Comparison of ENCODE assay signal across 19 cellular contexts in the genomic region with DNA sequence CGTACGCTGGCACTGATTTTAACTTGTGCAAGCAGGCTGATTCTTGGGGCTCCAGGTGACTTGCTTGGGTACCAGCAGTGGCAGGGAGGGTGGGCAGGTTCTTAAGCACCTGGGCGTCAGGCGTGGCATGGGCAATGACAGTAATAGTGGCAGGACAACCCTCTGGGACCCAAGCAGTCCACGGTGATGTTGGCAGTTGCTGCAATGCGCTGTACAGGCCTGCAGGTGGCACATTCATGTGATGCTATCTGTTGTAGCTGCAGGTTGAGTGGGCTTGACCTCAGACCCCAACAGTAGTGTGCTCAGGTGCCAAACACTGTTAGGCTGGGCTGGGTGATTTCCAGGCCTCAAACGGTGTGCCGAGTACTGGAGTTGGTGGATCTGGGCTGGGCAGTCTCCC. TPM values are rescaled to one million over a fixed set of nuclear protein-coding genes. Genes with fewer than 3 reads are reported as not detected.
DNase-seq lines count a peak whose midpoint lies in the region; ATAC-seq and TF ChIP-seq lines count a peak whose summit lies in the region.
"Had no signal": no experiment of that assay in that cellular context is flagged by ENCODE, and none has a peak within 500 bp of the region (broad histone marks: within the 10 kb centered on the region; RNA-seq: fewer than 3 reads in every experiment).

No MANE protein-coding gene starts in this region.

- H3K27me3 ChIP-seq in BE2C (no peaks in the 10 kb centered on the region), H9 (ENCODE audit: insufficient read depth, low read length) (no peaks in the 10 kb centered on the region), iPS DF 6.9 (ENCODE audit: control insufficient read depth, insufficient read depth, low read length) (no peaks in the 10 kb centered on the region), colonic mucosa (no peaks in the 10 kb centered on the region)
- H3K27me3 ChIP-seq: adrenal gland, MG63, Peyer's patch, thyroid gland had no signal

- no peak for TF ChIP-seq POLR2A in lower leg skin (IDR thresholded peaks at IDR 0.05)

- no peaks in the 10 kb centered on the region for H3K4me1 ChIP-seq in BE2C
- H3K4me1 ChIP-seq in H9 (ENCODE audit: insufficient read depth, low read length), result no peaks in the 10 kb centered on the region
- H3K4me1 ChIP-seq in iPS DF 6.9 (ENCODE audit: control insufficient read depth, insufficient read depth, low read length), result no peaks in the 10 kb centered on the region
- H3K4me1 ChIP-seq in colonic mucosa, result no peaks in the 10 kb centered on the region
- H3K4me1 ChIP-seq: adrenal gland, Peyer's patch, prostate gland, thyroid gland had no signal

- H2BK5ac ChIP-seq in H9 (ENCODE audit: insufficient read length, low read length), result no peak overlapping the region

- peak; percentile 33; the same call in 1 of the 3 replicates for ATAC-seq in SK-N-SH treated with all-trans-retinoic acid at 6 μM for 48 hours

- H3K27ac Mint-ChIP-seq in H9, result no peak overlapping the region
- H3K27ac Mint-ChIP-seq in activated naive CD4-positive, alpha-beta T cell treated with anti-CD3 and anti-CD28 coated beads, Interleukin-2, amount 10 ng/mL, durations not matched to agents 7 days and 5 days, result no peak overlapping the region
- H3K27ac Mint-ChIP-seq: activated CD4-positive, alpha-beta T cell treated with anti-CD3 and anti-CD28 coated beads, Interleukin-2, amount 10 ng/mL, durations not matched to agents 24 days and 14 days; dendritic cell treated with granulocyte-macrophage colony-stimulating factor and Interleukin-4, amounts not matched to agents 40 ng/mL and 50 ng/mL, for 4 days; T-helper 2 cell treated with Interferon-gamma antibody and Interleukin-4, amounts not matched to agents 5 μg/mL and 100 μg/mL, for 36 hours had no signal

- no peaks in the 10 kb centered on the region; the same call in none of the 2 replicates for H3K27me3 Mint-ChIP-seq in H9 (ENCODE audit: low read depth)
- no peaks in the 10 kb centered on the region for H3K27me3 Mint-ChIP-seq in activated naive CD4-positive, alpha-beta T cell treated with anti-CD3 and anti-CD28 coated beads, Interleukin-2, amount 10 ng/mL, durations not matched to agents 7 days and 5 days
- H3K27me3 Mint-ChIP-seq: activated CD4-positive, alpha-beta T cell treated with anti-CD3 and anti-CD28 coated beads, Interleukin-2, amount 10 ng/mL, durations not matched to agents 24 days and 14 days; dendritic cell treated with granulocyte-macrophage colony-stimulating factor and Interleukin-4, amounts not matched to agents 40 ng/mL and 50 ng/mL, for 4 days had no signal

- H3K4ac ChIP-seq in H9 (ENCODE audit: low read depth, low read length), result no peak overlapping the region

- H3K9me3 Mint-ChIP-seq in H9, result peaks cover 17 to 57% of the 10 kb centered on the region in 2 experiments
- peaks cover 18% of the 10 kb centered on the region for H3K9me3 Mint-ChIP-seq in activated naive CD4-positive, alpha-beta T cell treated with anti-CD3 and anti-CD28 coated beads, Interleukin-2, amount 10 ng/mL, durations not matched to agents 7 days and 5 days

- no peaks in the 10 kb centered on the region for H4K20me1 ChIP-seq in H9 (ENCODE audit: control insufficient read depth, insufficient read depth, insufficient read length)

- no peak overlapping the region for H2AFZ ChIP-seq in H9 (ENCODE audit: low read length)

- intact Hi-C loops in lower leg skin (cut with DNase I; ENCODE audit: low total_unique reads) (no loop called here), colonic mucosa (cut with DNase I) (no loop called here)

- H2BK120ac ChIP-seq in H9 (ENCODE audit: low read depth, low read length, poor library complexity, severe bottlenecking), result no peak overlapping the region

- H3K4me3 ChIP-seq in BE2C (ENCODE audit: low read depth, low read length), result no peak overlapping the region
- H3K4me3 ChIP-seq in iPS DF 6.9 (ENCODE audit: low read length), result no peak overlapping the region
- H3K4me3 ChIP-seq in lower leg skin (ENCODE audit: low read depth, poor library complexity, severe bottlenecking), result no peak overlapping the region
- H3K4me3 ChIP-seq in colonic mucosa, result no peak overlapping the region
- H3K4me3 ChIP-seq: adrenal gland, MG63, Peyer's patch, prostate gland, thyroid gland had no signal

- H3K18ac ChIP-seq in H9 (ENCODE audit: insufficient read length, low read depth, low read length), result no peak overlapping the region

- no peak overlapping the region for H3K4me3 Mint-ChIP-seq in H9
- no peak overlapping the region for H3K4me3 Mint-ChIP-seq in activated naive CD4-positive, alpha-beta T cell treated with anti-CD3 and anti-CD28 coated beads, Interleukin-2, amount 10 ng/mL, durations not matched to agents 7 days and 5 days
- H3K4me3 Mint-ChIP-seq: activated CD4-positive, alpha-beta T cell treated with anti-CD3 and anti-CD28 coated beads, Interleukin-2, amount 10 ng/mL, durations not matched to agents 24 days and 14 days; dendritic cell treated with granulocyte-macrophage colony-stimulating factor and Interleukin-4, amounts not matched to agents 40 ng/mL and 50 ng/mL, for 4 days; T-helper 2 cell treated with Interferon-gamma antibody and Interleukin-4, amounts not matched to agents 5 μg/mL and 100 μg/mL, for 36 hours had no signal

- no peak overlapping the region for H3K14ac ChIP-seq in H9 (ENCODE audit: insufficient read depth, low read length)

- no peak overlapping the region for H4K5ac ChIP-seq in H9 (ENCODE audit: insufficient read length, low read depth, low read length)

- H3K27ac ChIP-seq in H9 (ENCODE audit: insufficient read length, low read depth, low read length), result no peak overlapping the region
- no peak overlapping the region for H3K27ac ChIP-seq in iPS DF 6.9 (ENCODE audit: low read length)
- no peak overlapping the region for H3K27ac ChIP-seq in colonic mucosa
- H3K27ac ChIP-seq: adrenal gland, Peyer's patch, prostate gland, thyroid gland had no signal

- no peaks in the 10 kb centered on the region for H3K4me1 Mint-ChIP-seq in H9
- H3K4me1 Mint-ChIP-seq in activated naive CD4-positive, alpha-beta T cell treated with anti-CD3 and anti-CD28 coated beads, Interleukin-2, amount 10 ng/mL, durations not matched to agents 7 days and 5 days, result no peaks in the 10 kb centered on the region
- H3K4me1 Mint-ChIP-seq: activated CD4-positive, alpha-beta T cell treated with anti-CD3 and anti-CD28 coated beads, Interleukin-2, amount 10 ng/mL, durations not matched to agents 24 days and 14 days had no signal

- H3K23me2 ChIP-seq in H9 (ENCODE audit: insufficient read length, low read depth, low read length, poor library complexity, severe bottlenecking), result no peaks in the 10 kb centered on the region

- CTCF ChIA-PET in activated naive CD4-positive, alpha-beta T cell treated with anti-CD3 and anti-CD28 coated beads, Interleukin-2, amount 10 ng/mL, durations not matched to agents 7 days and 5 days (lab: Charles Lee), result no interaction called here

- no peaks in the 10 kb centered on the region for H3K9me3 ChIP-seq in BE2C
- H3K9me3 ChIP-seq in H9 (ENCODE audit: control insufficient read depth, low read depth, low read length), result no peaks in the 10 kb centered on the region
- H3K9me3 ChIP-seq in iPS DF 6.9 (ENCODE audit: control insufficient read depth, insufficient read depth, low read length), result no peaks in the 10 kb centered on the region
- H3K9me3 ChIP-seq in colonic mucosa, result no peaks in the 10 kb centered on the region
- H3K9me3 ChIP-seq: MG63, prostate gland, thyroid gland had no signal

- no peak overlapping the region for H3T11ph ChIP-seq in H9 (ENCODE audit: low read length)

- TF ChIP-seq CTCF in BE2C (IDR thresholded peaks at IDR 0.05; ENCODE audit: low read depth, low read length), result peak; percentile 22; the same call in 1 of the 2 replicates
- no peak; the same call in 2 of the 3 replicates for TF ChIP-seq CTCF in H9 (conservative IDR thresholded peaks at IDR 0.05)
- no peak for TF ChIP-seq CTCF in lower leg skin (IDR thresholded peaks at IDR 0.05)
- no peak for TF ChIP-seq CTCF in colonic mucosa (IDR thresholded peaks at IDR 0.05)

- H4K8ac ChIP-seq in H9 (replicated peaks; ENCODE audit: insufficient read length, low read depth, low read length), result no peak overlapping the region

- no peaks in the 10 kb centered on the region for H3K79me2 ChIP-seq in H9 (ENCODE audit: insufficient read depth, low read length)

- no peaks in the 10 kb centered on the region for H3K79me1 ChIP-seq in H9 (ENCODE audit: insufficient read depth, low read depth, low read length, poor library complexity, severe bottlenecking)

- no peak overlapping the region for H3K56ac ChIP-seq in H9 (ENCODE audit: insufficient read length, low read depth, low read length)

- H2BK20ac ChIP-seq in H9 (ENCODE audit: low read depth, low read length, poor library complexity, severe bottlenecking), result no peak overlapping the region

- H3K36me3 Mint-ChIP-seq in H9 (ENCODE audit: insufficient read depth in 1 of 3, low read depth in 3 of 3), result peaks cover 0 to 22% (median 0%) of the 10 kb centered on the region in 3 experiments; a peak in 3 of 7 replicates
- no peaks in the 10 kb centered on the region for H3K36me3 Mint-ChIP-seq in activated naive CD4-positive, alpha-beta T cell treated with anti-CD3 and anti-CD28 coated beads, Interleukin-2, amount 10 ng/mL, durations not matched to agents 7 days and 5 days

- no peak overlapping the region for H2BK15ac ChIP-seq in H9 (ENCODE audit: low read depth, low read length)

- WGBS in H9 (ENCODE audit: extremely low coverage, insufficient read length, low lambda C conversion rate), result no CpG with 5 or more reads among the region's 8 CpGs
- no CpG with 5 or more reads among the region's 8 CpGs for WGBS in iPS DF 6.9 (ENCODE audit: insufficient coverage, insufficient read length)
- 72 to 84% methylated on average over 8 of the region's 8 CpGs for WGBS in lower leg skin, 2 donors

- H4K91ac ChIP-seq in H9 (ENCODE audit: insufficient read length, low read depth, low read length), result no peak overlapping the region

- DNase-seq in BE2C, result no peak
- DNase-seq in H9, result peak; percentile 60
- DNase-seq in iPS DF 6.9 (ENCODE audit: low read depth, low spot score), result peak; percentile 39
- no peak for DNase-seq in activated naive CD4-positive, alpha-beta T cell treated with anti-CD3 and anti-CD28 coated beads, Interleukin-2, amount 10 ng/mL, durations not matched to agents 7 days and 5 days
- DNase-seq in D341Med (ENCODE audit: low spot score), result no peak
- DNase-seq in lower leg skin (ENCODE audit: low spot score in 2 of 2), result no peak
- no peak for DNase-seq in colonic mucosa
- DNase-seq: activated CD4-positive, alpha-beta T cell treated with anti-CD3 and anti-CD28 coated beads, Interleukin-2, amount 10 ng/mL, durations not matched to agents 24 days and 14 days; adrenal gland; DMS79; kidney glomerular epithelial cell; MG63; Peyer's patch; stimulated activated CD4-positive, alpha-beta T cell treated with anti-CD3 and anti-CD28 coated beads, Interleukin-15, amount 100 ng/mL, for 24 hours; thyroid gland had no signal

- H3K9ac ChIP-seq in H9 (ENCODE audit: extremely low read depth, insufficient read length, low read length) (no peak overlapping the region), colonic mucosa (ENCODE audit: low read depth in 2 of 2, low read length in 2 of 2) (no peak overlapping the region)

- no peak overlapping the region for H2BK12ac ChIP-seq in H9 (ENCODE audit: insufficient read length, low read depth, low read length)

- no peak overlapping the region for H3K23ac ChIP-seq in H9 (ENCODE audit: insufficient read length, low read depth, low read length)

- H2AK5ac ChIP-seq in H9 (ENCODE audit: insufficient read length, low read length), result no peak overlapping the region

- no peaks in the 10 kb centered on the region for H3K36me3 ChIP-seq in BE2C
- H3K36me3 ChIP-seq in iPS DF 6.9 (ENCODE audit: control insufficient read depth, insufficient read depth, low read length), result no peaks in the 10 kb centered on the region
- no peaks in the 10 kb centered on the region for H3K36me3 ChIP-seq in colonic mucosa
- H3K36me3 ChIP-seq: adrenal gland, MG63, Peyer's patch, prostate gland, thyroid gland had no signal

- H3K4me2 ChIP-seq in H9 (ENCODE audit: insufficient read depth, insufficient read length, low read length), result no peak overlapping the region

RNA-seq across cellular contexts. Expression of gene OR10J4, which starts 10.2 kb away (rescaled TPM):
- polyA plus RNA-seq in BE2C (2012; ENCODE audit: insufficient read depth, insufficient read length, low read depth), result not detected
- total RNA-seq in H9 (2021) (not detected in 2 replicates), lower leg skin (not detected), colonic mucosa (not detected)
- total RNA-seq: activated CD4-positive, alpha-beta T cell treated with anti-CD3 and anti-CD28 coated beads, Interleukin-2, amount 10 ng/mL, durations not matched to agents 24 days and 14 days; adrenal gland; Peyer's patch; prostate gland; thyroid gland had no signal
- polyA plus RNA-seq: adrenal gland had no signal

RNA-seq across cellular contexts. Expression of gene OR10J1, which starts 17.7 kb away (rescaled TPM):
- not detected for polyA plus RNA-seq in BE2C (2012; ENCODE audit: insufficient read depth, insufficient read length, low read depth)
- total RNA-seq in H9 (2021), result not detected in 2 replicates
- total RNA-seq in lower leg skin, result not detected
- total RNA-seq in colonic mucosa, result not detected
- total RNA-seq: activated CD4-positive, alpha-beta T cell treated with anti-CD3 and anti-CD28 coated beads, Interleukin-2, amount 10 ng/mL, durations not matched to agents 24 days and 14 days; adrenal gland; Peyer's patch; prostate gland; thyroid gland had no signal
- polyA plus RNA-seq: adrenal gland had no signal

Comparison
In these comparisons a context has a peak if more than half of its experiments do, and no peak if none do; other contexts are left out.
1. DNase-seq: peak in H9 (single experiment) and iPS DF 6.9 (single experiment); none in BE2C (single experiment), activated naive CD4-positive, alpha-beta T cell treated with anti-CD3 and anti-CD28 coated beads, Interleukin-2, amount 10 ng/mL, durations not matched to agents 7 days and 5 days (single experiment), D341Med (single experiment), lower leg skin (0 of 2) and colonic mucosa (single experiment).